14 cellular contexts compared by ENCODE assay signal in the genomic region with DNA sequence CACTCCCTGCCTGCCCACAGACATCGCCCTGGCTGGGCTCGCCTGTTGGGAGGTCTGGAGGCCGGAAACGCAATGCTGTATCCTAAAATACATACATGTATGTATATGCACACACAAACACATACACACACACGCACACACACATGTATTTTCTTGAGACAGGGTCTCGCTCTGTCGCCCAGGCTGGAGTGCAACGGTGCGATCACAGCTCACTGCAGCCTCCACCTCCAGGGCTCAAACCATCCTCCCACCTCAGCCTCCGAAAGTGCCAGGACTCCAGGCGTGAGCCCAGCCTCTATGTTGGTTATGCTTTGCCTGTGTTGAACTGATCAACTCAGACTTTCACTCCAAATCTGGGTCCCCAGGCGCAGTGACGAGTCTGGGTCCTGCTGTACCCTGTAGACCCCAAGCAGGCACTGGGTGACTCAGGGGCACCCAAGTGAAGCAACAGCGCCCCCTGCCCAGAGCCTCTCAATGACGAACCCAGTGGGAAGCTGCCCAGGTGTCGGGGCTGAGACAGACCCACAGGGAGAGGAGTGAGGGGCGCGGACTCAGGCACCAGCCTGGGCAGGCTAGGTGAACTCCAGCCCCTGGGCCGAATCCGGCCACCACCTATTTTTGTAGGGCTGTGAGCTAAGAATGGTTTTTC. TPM values are rescaled to one million over a fixed set of nuclear protein-coding genes. Genes with fewer than 3 reads are reported as not detected.
DNase-seq lines count a peak whose midpoint lies in the region; ATAC-seq and TF ChIP-seq lines count a peak whose summit lies in the region.
"Had no signal": no experiment of that assay in that cellular context is flagged by ENCODE, and none has a peak within 500 bp of the region (broad histone marks: within the 10 kb centered on the region; RNA-seq: fewer than 3 reads in every experiment).

No MANE protein-coding gene starts in this region.

- H3K27ac ChIP-seq in left lung = no peak overlapping the region
- H3K27ac ChIP-seq: left ventricle myocardium inferior, SK-N-MC, upper lobe of left lung had no signal

- H3K27ac Mint-ChIP-seq in activated T-cell treated with anti-CD3 and anti-CD28 coated beads, Interleukin-2, amount 50 U/mL, for 72 hours = no peak overlapping the region
- no peak overlapping the region for H3K27ac Mint-ChIP-seq in WTC11
- H3K27ac Mint-ChIP-seq in osteocyte (ENCODE audit: unreplicated experiment) = no peak overlapping the region
- H3K27ac Mint-ChIP-seq: activated naive CD8-positive, alpha-beta T cell had no signal

- H3K4me3 ChIP-seq in HFF-Myc (replicated peaks; ENCODE audit: low read depth, low read length) = no peak overlapping the region
- no peak overlapping the region for H3K4me3 ChIP-seq in left lung
- H3K4me3 ChIP-seq: left ventricle myocardium inferior, SK-N-MC, upper lobe of left lung had no signal

- no peaks in the 10 kb centered on the region for H3K9me3 Mint-ChIP-seq in activated T-cell treated with anti-CD3 and anti-CD28 coated beads, Interleukin-2, amount 50 U/mL, for 72 hours
- H3K9me3 Mint-ChIP-seq in activated T-cell treated with anti-CD3 and anti-CD28 coated beads, Interleukin-2, amount 50 U/mL, for 4 hours = no peaks in the 10 kb centered on the region
- H3K9me3 Mint-ChIP-seq in WTC11 (no peaks in the 10 kb centered on the region), osteocyte (ENCODE audit: unreplicated experiment) (no peaks in the 10 kb centered on the region)

- peaks cover 0 to 3% of the 10 kb centered on the region in 2 donors for H3K36me3 Mint-ChIP-seq in activated T-cell treated with anti-CD3 and anti-CD28 coated beads, Interleukin-2, amount 50 U/mL, for 72 hours (ENCODE audit: insufficient read depth in 2 of 2)
- peaks cover 7% of the 10 kb centered on the region for H3K36me3 Mint-ChIP-seq in activated T-cell treated with anti-CD3 and anti-CD28 coated beads, Interleukin-2, amount 50 U/mL, for 4 hours (ENCODE audit: insufficient read depth)
- H3K36me3 Mint-ChIP-seq in WTC11 (peaks cover 12% of the 10 kb centered on the region), osteocyte (ENCODE audit: unreplicated experiment) (peaks cover 13% of the 10 kb centered on the region)
- H3K36me3 Mint-ChIP-seq: activated naive CD8-positive, alpha-beta T cell had no signal

- no peaks in the 10 kb centered on the region for H3K27me3 Mint-ChIP-seq in activated T-cell treated with anti-CD3 and anti-CD28 coated beads, Interleukin-2, amount 50 U/mL, for 72 hours (ENCODE audit: low read depth)
- H3K27me3 Mint-ChIP-seq in activated T-cell treated with anti-CD3 and anti-CD28 coated beads, Interleukin-2, amount 50 U/mL, for 4 hours (ENCODE audit: low read depth) = no peaks in the 10 kb centered on the region
- H3K27me3 Mint-ChIP-seq in WTC11 (ENCODE audit: low read depth) (no peaks in the 10 kb centered on the region), osteocyte (ENCODE audit: unreplicated experiment) (no peaks in the 10 kb centered on the region)
- H3K27me3 Mint-ChIP-seq: activated naive CD8-positive, alpha-beta T cell had no signal

- no peak for ATAC-seq in activated T-cell treated with anti-CD3 and anti-CD28 coated beads, Interleukin-2, amount 50 U/mL, for 72 hours (replicated peaks in 1 of 2)
- no peak for ATAC-seq in activated T-cell treated with anti-CD3 and anti-CD28 coated beads, Interleukin-2, amount 50 U/mL, for 4 hours
- peak; percentile 38; the same call in 1 of the 2 replicates for ATAC-seq in WTC11
- no peak for ATAC-seq in left lung

- TF ChIP-seq CTCF in HFF-Myc (IDR thresholded peaks at IDR 0.05; ENCODE audit: low read depth, low read length, missing control alignments) = peak; percentile 31
- no peak for TF ChIP-seq CTCF in WTC11 (IDR thresholded peaks at IDR 0.05)
- peak; percentile 27 for TF ChIP-seq CTCF in osteocyte (IDR thresholded peaks at IDR 0.05)
- no peak for TF ChIP-seq CTCF in left lung (IDR thresholded peaks at IDR 0.05)

- H3K27me3 ChIP-seq in left lung = no peaks in the 10 kb centered on the region
- H3K27me3 ChIP-seq: upper lobe of left lung had no signal

- no peaks in the 10 kb centered on the region for H3K9me3 ChIP-seq in left lung
- H3K9me3 ChIP-seq: left ventricle myocardium inferior, upper lobe of left lung had no signal

- no peaks in the 10 kb centered on the region for H3K4me1 ChIP-seq in left lung
- H3K4me1 ChIP-seq: left ventricle myocardium inferior, upper lobe of left lung had no signal

- intact Hi-C loops in left lung (cut with DNase I) = no loop called here

- CTCF ChIA-PET in WTC11 (lab: Charles Lee) = interaction anchor here (0.6 to 1.3 kb wide), 19 partner anchors 10 to 136 kb away, joined by 3 to 8 read pairs (median 4); partner anchors contain the start of gene GIPC3

- peaks cover 0 to 83% of the 10 kb centered on the region in 2 donors for H3K36me3 ChIP-seq in left lung

- DNase-seq in activated T-cell treated with anti-CD3 and anti-CD28 coated beads, Interleukin-2, amount 50 U/mL, for 72 hours = peak; percentile 19 to 22
- no peak for DNase-seq in activated T-cell treated with anti-CD3 and anti-CD28 coated beads, Interleukin-2, amount 50 U/mL, for 4 hours
- DNase-seq in HFF-Myc (ENCODE audit: extremely low read depth, low read depth) (no peak), WTC11 (ENCODE audit: low spot score) (peak; percentile 60), osteocyte (ENCODE audit: extremely low spot score, unreplicated experiment) (no peak), left lung (no peak), NCI-H128 (lab: John Stamatoyannopoulos, UW; ENCODE audit: unreplicated experiment) (no peak), T-helper 2 cell (no peak)
- DNase-seq: C1 segment of cervical spinal cord, left ventricle myocardium inferior, NCI-H526 treated with DMSO at 0.1 percent for 48 hours had no signal

- POLR2A ChIA-PET in WTC11 (lab: Charles Lee) = no interaction called here

- no peak overlapping the region for H3K4me3 Mint-ChIP-seq in activated T-cell treated with anti-CD3 and anti-CD28 coated beads, Interleukin-2, amount 50 U/mL, for 72 hours
- no peak overlapping the region for H3K4me3 Mint-ChIP-seq in activated T-cell treated with anti-CD3 and anti-CD28 coated beads, Interleukin-2, amount 50 U/mL, for 4 hours
- no peak overlapping the region for H3K4me3 Mint-ChIP-seq in WTC11
- no peak overlapping the region for H3K4me3 Mint-ChIP-seq in osteocyte (ENCODE audit: unreplicated experiment)
- H3K4me3 Mint-ChIP-seq: activated naive CD8-positive, alpha-beta T cell had no signal

- H3K4me1 Mint-ChIP-seq in activated T-cell treated with anti-CD3 and anti-CD28 coated beads, Interleukin-2, amount 50 U/mL, for 72 hours (ENCODE audit: low read depth) = no peaks in the 10 kb centered on the region
- no peaks in the 10 kb centered on the region for H3K4me1 Mint-ChIP-seq in activated T-cell treated with anti-CD3 and anti-CD28 coated beads, Interleukin-2, amount 50 U/mL, for 4 hours (ENCODE audit: low read depth)
- H3K4me1 Mint-ChIP-seq in WTC11 (no peaks in the 10 kb centered on the region), osteocyte (ENCODE audit: unreplicated experiment) (peaks cover 7% of the 10 kb centered on the region)

TF ChIP-seq in WTC11, 78 proteins besides CTCF, POLR2A, EP300 and RAD21 (continues in another document):
- TF ChIP-seq ATF1 (CRISPR knock-in tag; IDR thresholded peaks at IDR 0.05) = no peak

RNA-seq across cellular contexts. Expression of gene CACTIN, which starts 27.4 kb away (rescaled TPM):
- 10 to 100 TPM; 24.4 to 31.2 TPM for total RNA-seq in activated T-cell treated with anti-CD3 and anti-CD28 coated beads, Interleukin-2, amount 50 U/mL, for 72 hours
- 10 to 100 TPM; 51.5 to 53.8 (median 52.6) TPM for total RNA-seq in activated T-cell treated with anti-CD3 and anti-CD28 coated beads, Interleukin-2, amount 50 U/mL, for 4 hours
- total RNA-seq in WTC11 (2021) = 39.3 to 43.0 TPM (median 42.2 TPM) in 3 replicates
- 24.7 and 26.6 TPM in 2 replicates for total RNA-seq in osteocyte
- total RNA-seq in left lung = 10 to 100 TPM; 19.8 to 21.6 TPM

RNA-seq across cellular contexts. Expression of gene PIP5K1C, which starts 46.3 kb away (rescaled TPM):
- total RNA-seq in activated T-cell treated with anti-CD3 and anti-CD28 coated beads, Interleukin-2, amount 50 U/mL, for 72 hours = 10 to 100 TPM; 16.0 to 21.0 TPM
- 10 to 100 TPM; 12.1 to 20.9 (median 16.7) TPM for total RNA-seq in activated T-cell treated with anti-CD3 and anti-CD28 coated beads, Interleukin-2, amount 50 U/mL, for 4 hours
- total RNA-seq in WTC11 (2021) = 34.0 to 36.2 TPM (median 36.0 TPM) in 3 replicates
- total RNA-seq in osteocyte = 73.0 and 75.7 TPM in 2 replicates
- 10 to 100 TPM; 38.7 to 42.2 TPM for total RNA-seq in left lung

RNA-seq across cellular contexts. Expression of gene TBXA2R, which starts 47.3 kb away (rescaled TPM):
- 1 to 10 TPM; 1.5 to 2.9 TPM for total RNA-seq in activated T-cell treated with anti-CD3 and anti-CD28 coated beads, Interleukin-2, amount 50 U/mL, for 72 hours
- under 1 TPM; 0.49 to 0.76 (median 0.66) TPM for total RNA-seq in activated T-cell treated with anti-CD3 and anti-CD28 coated beads, Interleukin-2, amount 50 U/mL, for 4 hours
- total RNA-seq in WTC11 (2021) (1.0 to 1.4 TPM (median 1.3 TPM) in 3 replicates), osteocyte (0.30 TPM in 1 of 2 replicates, not detected in the other), left lung (1 to 10 TPM; 5.3 to 7.9 TPM)

RNA-seq across cellular contexts. Expression of gene TJP3, which starts 54.2 kb away (rescaled TPM):
- total RNA-seq in activated T-cell treated with anti-CD3 and anti-CD28 coated beads, Interleukin-2, amount 50 U/mL, for 72 hours = 1 to 10 TPM; 1.7 to 5.8 TPM
- total RNA-seq in activated T-cell treated with anti-CD3 and anti-CD28 coated beads, Interleukin-2, amount 50 U/mL, for 4 hours = 1 to 10 TPM in 1 of 3 donors, under 1 TPM in 2; 0.61 to 1.1 (median 0.66) TPM
- total RNA-seq in WTC11 (2021) = 36.2 to 44.0 TPM (median 39.7 TPM) in 3 replicates
- total RNA-seq in osteocyte = not detected in 2 replicates
- total RNA-seq in left lung = 10 to 100 TPM; 33.8 to 36.2 TPM
- total RNA-seq: left ventricle myocardium inferior had no signal

Comparison
In these comparisons a context has a peak if more than half of its experiments do, and no peak if none do; other contexts are left out.
1. DNase-seq: peak in activated T-cell treated with anti-CD3 and anti-CD28 coated beads, Interleukin-2, amount 50 U/mL, for 72 hours (2 of 2) and WTC11 (single experiment); none in activated T-cell treated with anti-CD3 and anti-CD28 coated beads, Interleukin-2, amount 50 U/mL, for 4 hours (single experiment), HFF-Myc (single experiment), osteocyte (single experiment), left lung (0 of 2), NCI-H128 (single experiment) and T-helper 2 cell (0 of 5).
2. CTCF ChIP-seq: peak in HFF-Myc (single experiment) and osteocyte (single experiment); none in WTC11 (single experiment) and left lung (0 of 2).